Comparison of ENCODE assay signal across 8 cellular contexts in the genomic region with DNA sequence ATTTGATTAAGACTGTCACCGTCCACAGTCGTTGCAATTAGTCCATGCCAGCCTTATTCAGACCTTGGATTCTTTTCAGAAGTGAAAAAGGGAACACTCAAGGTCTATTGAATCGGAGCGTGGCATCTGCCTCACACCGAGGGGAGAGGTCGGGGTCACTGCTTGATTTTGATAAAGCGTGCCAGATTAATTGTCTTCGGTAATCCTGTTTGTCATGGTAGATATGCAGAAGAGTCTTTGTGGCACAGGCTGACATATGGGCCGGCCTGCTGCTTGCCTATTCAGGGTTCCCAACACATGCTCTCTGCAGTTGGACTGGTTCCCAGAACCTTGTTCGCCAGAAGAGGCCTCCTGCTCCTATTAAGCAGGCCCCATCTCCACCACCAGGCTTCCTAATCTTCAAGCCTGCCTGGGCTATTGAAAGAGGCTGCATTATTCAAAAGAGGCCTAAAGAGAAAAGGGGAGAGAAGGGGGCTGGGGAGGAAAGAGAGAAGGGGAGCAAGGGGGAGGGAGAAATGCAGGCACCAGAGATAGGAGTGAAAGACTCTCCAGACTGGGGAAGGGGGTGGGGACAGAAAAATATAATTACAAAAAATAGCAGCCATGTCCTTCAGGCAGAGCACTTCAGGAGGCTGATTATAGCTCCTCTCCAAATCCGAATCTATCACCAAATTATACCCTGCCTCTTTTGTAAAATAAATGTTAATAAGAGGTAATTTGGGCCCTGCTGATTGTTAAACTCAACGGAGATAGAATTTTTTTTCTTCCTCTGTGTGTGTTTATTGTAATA.
DNase-seq lines count a peak whose midpoint lies in the region; ATAC-seq and TF ChIP-seq lines count a peak whose summit lies in the region.

No MANE protein-coding gene starts in this region.

- no peaks in the 10 kb centered on the region for H3K27me3 ChIP-seq in neuronal stem cell (ENCODE audit: control insufficient read depth in 3 of 3, insufficient read depth in 3 of 3, low read depth in 1 of 3, low read length in 3 of 3)

- H3K4me1 ChIP-seq in neuronal stem cell (ENCODE audit: control insufficient read depth in 2 of 2, insufficient read depth in 1 of 2, low read depth in 1 of 2, low read length in 2 of 2), result peaks cover 3% of the 10 kb centered on the region in 2 donors

- H3K18ac ChIP-seq in neuronal stem cell (ENCODE audit: low read length), result no peak overlapping the region

- peaks cover 0 to 2% of the 10 kb centered on the region in 2 donors for H3K9me3 ChIP-seq in neuronal stem cell (replicated peaks in 1 of 2; ENCODE audit: control insufficient read depth in 2 of 2, insufficient read depth in 1 of 2, low read depth in 1 of 2, low read length in 2 of 2)

- H2BK5ac ChIP-seq in neuronal stem cell (ENCODE audit: low read length), result no peak overlapping the region

- H2BK12ac ChIP-seq in neuronal stem cell (ENCODE audit: low read length), result no peak overlapping the region

- no peak overlapping the region for H2BK15ac ChIP-seq in neuronal stem cell (ENCODE audit: low read length)

- no peak overlapping the region for H4K8ac ChIP-seq in neuronal stem cell (ENCODE audit: low read depth, low read length)

- H3K36me3 Mint-ChIP-seq in activated T-cell treated with anti-CD3 and anti-CD28 coated beads, Interleukin-2, amount 50 U/mL, for 4 hours (ENCODE audit: insufficient read depth), result no peaks in the 10 kb centered on the region

- peaks cover 4% of the 10 kb centered on the region for H3K9me3 Mint-ChIP-seq in activated T-cell treated with anti-CD3 and anti-CD28 coated beads, Interleukin-2, amount 50 U/mL, for 4 hours

- H3K23ac ChIP-seq in neuronal stem cell (ENCODE audit: low read depth, low read length, poor library complexity), result no peak overlapping the region

- WGBS in neuronal stem cell (ENCODE audit: extremely low coverage in 2 of 2, insufficient read length in 2 of 2, insufficient replicate concordance in 1 of 2), 2 donors, result no CpG with 5 or more reads among the region's 12 CpGs

- no peak for TF ChIP-seq CTCF in epithelial cell of esophagus (IDR thresholded peaks at IDR 0.05; ENCODE audit: insufficient read depth, low read depth, low read length, missing control alignments)

- H3K27ac ChIP-seq in neuronal stem cell (replicated peaks; ENCODE audit: low read length), result peak overlapping the region; percentile 69

- no peaks in the 10 kb centered on the region for H3K79me1 ChIP-seq in neuronal stem cell (ENCODE audit: low read depth, low read length)

- H3K4me3 ChIP-seq in epithelial cell of esophagus (ENCODE audit: low read length) (no peak overlapping the region), neuronal stem cell (ENCODE audit: low read length in 2 of 2) (no peak overlapping the region)

- no peak overlapping the region for H2BK120ac ChIP-seq in neuronal stem cell (ENCODE audit: low read depth, low read length)

- H2AK5ac ChIP-seq in neuronal stem cell (ENCODE audit: low read depth, low read length), result no peak overlapping the region

- ATAC-seq in activated T-cell treated with anti-CD3 and anti-CD28 coated beads, Interleukin-2, amount 50 U/mL, for 4 hours, result no peak
- ATAC-seq in HG02763 (IDR thresholded peaks at IDR 0.05; ENCODE audit: unreplicated experiment) (no peak), GM19395 (IDR thresholded peaks at IDR 0.05; ENCODE audit: unreplicated experiment) (no peak)

- no peak overlapping the region for H3K9ac ChIP-seq in neuronal stem cell (ENCODE audit: low read depth, low read length, poor library complexity)

- no peak overlapping the region for H3K14ac ChIP-seq in neuronal stem cell (ENCODE audit: low read length)

- H3K4me1 Mint-ChIP-seq in activated T-cell treated with anti-CD3 and anti-CD28 coated beads, Interleukin-2, amount 50 U/mL, for 4 hours (ENCODE audit: low read depth), result no peaks in the 10 kb centered on the region

- no peaks in the 10 kb centered on the region for H3K36me3 ChIP-seq in neuronal stem cell (replicated peaks in 1 of 2; ENCODE audit: control insufficient read depth in 2 of 2, insufficient read depth in 2 of 2, low read length in 2 of 2)

- DNase-seq in EH (ENCODE audit: low read depth), result peak; percentile 81
- peak; percentile 100 for DNase-seq in NCI-H446 treated with DMSO at 0.1 percent for 48 hours (lab: John Stamatoyannopoulos, UW)
- peak; percentile 13 for DNase-seq in epithelial cell of esophagus (ENCODE audit: low read depth)
- peak; percentile 64 for DNase-seq in neuronal stem cell (ENCODE audit: low spot score)
- DNase-seq in activated T-cell treated with anti-CD3 and anti-CD28 coated beads, Interleukin-2, amount 50 U/mL, for 4 hours, result no peak
- DNase-seq in foreskin melanocyte, result no peak

- no peak overlapping the region for H3K4me3 Mint-ChIP-seq in activated T-cell treated with anti-CD3 and anti-CD28 coated beads, Interleukin-2, amount 50 U/mL, for 4 hours

- H4K91ac ChIP-seq in neuronal stem cell (ENCODE audit: low read depth, low read length, poor library complexity), result no peak overlapping the region

- H3K4me2 ChIP-seq in neuronal stem cell (ENCODE audit: insufficient read depth, low read length, poor library complexity, severe bottlenecking), result no peak overlapping the region

- H2AFZ ChIP-seq in neuronal stem cell (ENCODE audit: low read length), result peak overlapping the region; percentile 88

- no peaks in the 10 kb centered on the region for H3K27me3 Mint-ChIP-seq in activated T-cell treated with anti-CD3 and anti-CD28 coated beads, Interleukin-2, amount 50 U/mL, for 4 hours (ENCODE audit: low read depth)

- no peak overlapping the region for H3K4ac ChIP-seq in neuronal stem cell (ENCODE audit: low read length)

Comparison
In these comparisons a context has a peak if more than half of its experiments do, and no peak if none do; other contexts are left out.
1. DNase-seq: peak in EH (single experiment), NCI-H446 treated with DMSO at 0.1 percent for 48 hours (single experiment), epithelial cell of esophagus (single experiment) and neuronal stem cell (single experiment); none in activated T-cell treated with anti-CD3 and anti-CD28 coated beads, Interleukin-2, amount 50 U/mL, for 4 hours (single experiment) and foreskin melanocyte (single experiment).